ENCODE assay signal across 9 cellular contexts in genomic region chr11:73597340-73597955, GRCh38. TPM values are rescaled to one million over a fixed set of nuclear protein-coding genes. Genes with fewer than 3 reads are reported as not detected.
DNase-seq lines count a peak whose midpoint lies in the region; ATAC-seq, FAIRE-seq and TF ChIP-seq lines count a peak whose summit lies in the region.
"Had no signal": no experiment of that assay in that cellular context is flagged by ENCODE, and none has a peak within 500 bp of the region (broad histone marks: within the 10 kb centered on the region; RNA-seq: fewer than 3 reads in every experiment).

No MANE protein-coding gene starts in this region.

- POLR2A ChIA-PET in HEK293 (lab: Yijun Ruan, JAX), result interaction anchor here (0.7 to 1.5 kb wide), 5 partner anchors 16 to 225 kb away, joined by 3 to 5 read pairs (median 4); partner anchors contain the start of gene RAB6A

- no peak for ATAC-seq in HG03378 (IDR thresholded peaks at IDR 0.05; ENCODE audit: unreplicated experiment)

- H3K9ac ChIP-seq in keratinocyte (ENCODE audit: control insufficient read depth, extremely low read depth, insufficient read depth, low read length) (peak overlapping the region; percentile 73), subcutaneous abdominal adipose tissue (ENCODE audit: low read length in 5 of 5) (peak overlapping the region in 4 of 5 donors; percentile 57 to 72 (median 59))

- H3K36me3 ChIP-seq in HEK293 (ENCODE audit: control insufficient read depth in 2 of 2, insufficient read depth in 1 of 2, low read length in 2 of 2) (no peaks in the 10 kb centered on the region), ascending aorta (no peaks in the 10 kb centered on the region), keratinocyte (ENCODE audit: control insufficient read depth in 2 of 2, extremely low read depth in 1 of 2, insufficient read depth in 2 of 2, low read length in 2 of 2) (no peaks in the 10 kb centered on the region), subcutaneous abdominal adipose tissue (ENCODE audit: control insufficient read depth in 5 of 5, insufficient read depth in 5 of 5, low read length in 5 of 5) (no peaks in the 10 kb centered on the region)

- peaks cover 5% of the 10 kb centered on the region; the same call in 1 of the 2 replicates for H3K4me1 ChIP-seq in HEK293 (ENCODE audit: control insufficient read depth, insufficient read depth, low read length)
- peaks cover 0 to 10% of the 10 kb centered on the region in 2 donors for H3K4me1 ChIP-seq in ascending aorta
- H3K4me1 ChIP-seq in keratinocyte (ENCODE audit: control insufficient read depth, extremely low read depth, insufficient read depth, low read length), result peaks cover 11% of the 10 kb centered on the region
- peaks cover 0 to 18% (median 17%) of the 10 kb centered on the region in 5 donors for H3K4me1 ChIP-seq in subcutaneous abdominal adipose tissue (ENCODE audit: control insufficient read depth in 5 of 5, insufficient read depth in 5 of 5, low read length in 5 of 5)

- H3K27me3 ChIP-seq in ascending aorta (no peaks in the 10 kb centered on the region), keratinocyte (ENCODE audit: control insufficient read depth, extremely low read depth, insufficient read depth, low read length) (no peaks in the 10 kb centered on the region), subcutaneous abdominal adipose tissue (ENCODE audit: control insufficient read depth in 5 of 5, insufficient read depth in 4 of 5, low read length in 5 of 5) (no peaks in the 10 kb centered on the region)

- H3K9me1 ChIP-seq in keratinocyte (ENCODE audit: control insufficient read depth, extremely low read depth, insufficient read depth, low read length), result no peaks in the 10 kb centered on the region

- dilution Hi-C loops in keratinocyte (cut with MboI; ENCODE audit: extremely low pct_ligation_motif_present, low sequenced_read_pairs), result no loop called here

- intact Hi-C loops in ascending aorta (cut with DNase I), result loop anchor here (5.0 kb wide), 3 partner anchors 165 to 385 kb away; partner anchors contain the start of genes MRPL48, RAB6A and UCP2

- TF ChIP-seq CTCF in AG09309 (IDR thresholded peaks at IDR 0.05; ENCODE audit: control insufficient read depth, insufficient read depth, low read depth, low read length, missing control alignments) (no peak), HEK293 (tag by site-specific recombination; IDR thresholded peaks at IDR 0.05) (0 out of 2 replicates have a peak, but pooled peaks have one; percentile 11), ascending aorta (IDR thresholded peaks at IDR 0.05) (no peak), keratinocyte (optimal IDR thresholded peaks at IDR 0.05 in 1 of 3, IDR thresholded peaks at IDR 0.05 in 1 of 3, conservative IDR thresholded peaks at IDR 0.05 in 1 of 3; ENCODE audit: extremely low read depth in 1 of 3, insufficient read depth in 2 of 3, low read length in 3 of 3) (no peak)

- CTCF ChIA-PET in HEK293 (lab: Yijun Ruan, JAX), result interaction anchor here (1.1 to 1.9 kb wide), 2 partner anchors 28 to 119 kb away, joined by 6 read pairs; no protein-coding TSS in a partner anchor

- peak overlapping the region; percentile 66 for H2AFZ ChIP-seq in keratinocyte (ENCODE audit: control insufficient read depth, low read length)

- H3K79me2 ChIP-seq in keratinocyte (ENCODE audit: control insufficient read depth, insufficient read depth, low read length), result peaks cover 28% of the 10 kb centered on the region

- H3K9me3 ChIP-seq in HEK293 (ENCODE audit: control insufficient read depth, insufficient read depth, low read depth, low read length), result no peaks in the 10 kb centered on the region
- no peaks in the 10 kb centered on the region for H3K9me3 ChIP-seq in ascending aorta
- no peaks in the 10 kb centered on the region for H3K9me3 ChIP-seq in keratinocyte (ENCODE audit: control insufficient read depth, low read depth, low read length)
- no peaks in the 10 kb centered on the region for H3K9me3 ChIP-seq in subcutaneous abdominal adipose tissue (ENCODE audit: control insufficient read depth in 5 of 5, low read length in 5 of 5)

- DNase-seq in AG09309 (ENCODE audit: low read depth) (no peak), ascending aorta (ENCODE audit: low spot score in 2 of 2) (no peak), keratinocyte (ENCODE audit: low read depth, low spot score) (no peak), occipital lobe (lab: John Stamatoyannopoulos, UW) (no peak), frontal cortex (ENCODE audit: low spot score in 2 of 2) (no peak)

- H3K4me3 ChIP-seq in AG09309 (ENCODE audit: control insufficient read depth, low read depth, low read length) (peak overlapping the region; percentile 89), HEK293 (ENCODE audit: low read depth, low read length) (peak overlapping the region; percentile 97), ascending aorta (peak overlapping the region; percentile 79 to 86), keratinocyte (ENCODE audit: control insufficient read depth in 2 of 3, extremely low read depth in 1 of 3, insufficient read depth in 2 of 3, low read depth in 1 of 3, low read length in 3 of 3) (peak overlapping the region; percentile 74 to 92 (median 89)), subcutaneous abdominal adipose tissue (ENCODE audit: low read depth in 1 of 5, low read length in 5 of 5) (peak overlapping the region; percentile 63 to 94 (median 77))

- no peaks in the 10 kb centered on the region for H4K20me1 ChIP-seq in keratinocyte (ENCODE audit: control insufficient read depth, extremely low read depth, insufficient read depth, low read length)

- H3K4me2 ChIP-seq in keratinocyte (ENCODE audit: control insufficient read depth, extremely low read depth, insufficient read depth, low read depth, low read length), result peak overlapping the region; percentile 86

- H3K27ac ChIP-seq in HEK293 (ENCODE audit: extremely low read depth, low read depth, low read length) (peak overlapping the region; percentile 87), ascending aorta (peak overlapping the region; percentile 68 to 81), keratinocyte (ENCODE audit: control insufficient read depth, insufficient read depth, low read length) (peak overlapping the region; percentile 26), subcutaneous abdominal adipose tissue (ENCODE audit: low read depth, low read length) (no peak overlapping the region)

- FAIRE-seq in keratinocyte (lab: Jason Lieb, UNC) (no peak), frontal cortex (lab: Jason Lieb, UNC) (no peak)
- FAIRE-seq: islet of Langerhans had no signal

TF ChIP-seq in HEK293, 187 proteins besides CTCF, POLR2A, EP300 and RAD21:
- TF ChIP-seq ZNF629 (tag by site-specific recombination; IDR thresholded peaks at IDR 0.05) (no peak), PATZ1 (tag by site-specific recombination; IDR thresholded peaks at IDR 0.05) (peak; percentile 19; the same call in 1 of the 2 replicates), ZFHX2 (tag by site-specific recombination; conservative IDR thresholded peaks at IDR 0.05) (0 out of 2 replicates have a peak, but pooled peaks have one; percentile 5)
TF ChIP-seq in HEK293: peak in this region for 2.

RNA-seq across cellular contexts. Expression of gene FAM168A, which starts 0.5 kb away (rescaled TPM):
- total RNA-seq in ascending aorta, result 44.1 TPM
- 11.8 to 15.2 TPM (median 13.5 TPM) in 3 replicates for polyA plus RNA-seq in keratinocyte
- 4.3 TPM for polyA plus RNA-seq in keratinocyte (2011; ENCODE audit: low read depth)
- polyA plus RNA-seq in keratinocyte (2011; cell fraction: cytosol; rRNA removed), result 11.3 and 11.4 TPM in 2 replicates
- 24.7 and 30.1 TPM in 2 replicates for polyA plus RNA-seq in keratinocyte (2011; cell fraction: nucleus; rRNA removed)
- polyA plus RNA-seq in keratinocyte (2012; ENCODE audit: low replicate concordance), result 6.5 and 14.6 TPM in 2 replicates
- polyA minus RNA-seq in keratinocyte, result 24.5 to 45.5 TPM (median 32.6 TPM) in 3 replicates
- 13.6 TPM for polyA minus RNA-seq in keratinocyte (2011; cell fraction: cytosol; rRNA and poly(A)+ RNA removed)
- polyA minus RNA-seq in keratinocyte (2011; cell fraction: nucleus; rRNA and poly(A)+ RNA removed), result 22.5 and 36.6 TPM in 2 replicates
- 70.3 TPM for total RNA-seq in occipital lobe
- 51.4 TPM for total RNA-seq in frontal cortex

RNA-seq across cellular contexts. Expression of gene PLEKHB1, which starts 48.9 kb away (rescaled TPM):
- total RNA-seq in ascending aorta (3.5 TPM), occipital lobe (4.1 TPM), frontal cortex (5.3 TPM)
- polyA plus RNA-seq in keratinocyte, result 0.12 TPM in 1 of 3 replicates, not detected in the others
- not detected for polyA plus RNA-seq in keratinocyte (2011; ENCODE audit: low read depth)
- 0.04 and 0.06 TPM in 2 replicates for polyA plus RNA-seq in keratinocyte (2011; cell fraction: cytosol; rRNA removed)
- polyA plus RNA-seq in keratinocyte (2011; cell fraction: nucleus; rRNA removed), result 0.05 TPM in 1 of 2 replicates, not detected in the other
- polyA plus RNA-seq in keratinocyte (2012; ENCODE audit: low replicate concordance), result 0.45 TPM in 1 of 2 replicates, not detected in the other
- polyA minus RNA-seq in keratinocyte, result not detected in 3 replicates
- polyA minus RNA-seq in keratinocyte (2011; cell fraction: cytosol; rRNA and poly(A)+ RNA removed), result not detected
- polyA minus RNA-seq in keratinocyte (2011; cell fraction: nucleus; rRNA and poly(A)+ RNA removed), result not detected in 2 replicates
